ENCODE assay signal across 30 cellular contexts in genomic region chr4:37934609-37935008, GRCh38. TPM values are rescaled to one million over a fixed set of nuclear protein-coding genes. Genes with fewer than 3 reads are reported as not detected.
"Had no signal": no experiment of that assay in that cellular context is flagged by ENCODE, and none has a peak within 500 bp of the region (broad histone marks: within the 10 kb centered on the region; RNA-seq: fewer than 3 reads in every experiment).

No MANE protein-coding gene starts in this region.

- H3K36me3 ChIP-seq: ovary, right atrium auricular region, stomach, tibial artery, transverse colon, upper lobe of right lung, uterus had no signal

- H3K27ac ChIP-seq: ovary, parathyroid adenoma, stomach, testis, tibial artery, transverse colon, upper lobe of right lung, uterus had no signal

- H3K9me3 ChIP-seq: ovary, right atrium auricular region, stomach, testis, tibial artery, transverse colon, upper lobe of right lung, uterus had no signal

- H3K27me3 ChIP-seq: ovary, right atrium auricular region, stomach, testis, tibial artery, transverse colon, upper lobe of right lung, uterus had no signal

- FAIRE-seq: small intestine had no signal

- H2AFZ ChIP-seq: parathyroid adenoma had no signal

- H3K4me3 ChIP-seq: ovary, right atrium auricular region, stomach, testis, tibial artery, transverse colon, upper lobe of right lung, uterus had no signal

- H3K9ac ChIP-seq: parathyroid adenoma had no signal

- H3K79me2 ChIP-seq: parathyroid adenoma had no signal

- H3K4me1 ChIP-seq: parathyroid adenoma, testis, upper lobe of right lung, uterus had no signal

- DNase-seq: naive B cell; naive thymus-derived CD8-positive, alpha-beta T cell; nephron progenitor cell; occipital lobe; ovary; posterior cingulate gyrus; retina; small intestine; stimulated activated CD4-positive, alpha-beta T cell treated with anti-CD3 and anti-CD28 coated beads, Interleukin-15, amount 100 ng/mL, for 24 hours; stimulated activated CD4-positive, alpha-beta T cell treated with anti-CD3 and anti-CD28 coated beads, Interleukin-2, amount 100 ng/mL, for 24 hours; stimulated activated CD4-positive, alpha-beta T cell treated with anti-CD3 and anti-CD28 coated beads, Interleukin-2, amount 100 ng/mL, for 48 hours; stimulated activated CD4-positive, alpha-beta T cell treated with anti-CD3 and anti-CD28 coated beads, Interleukin-4, amount 100 ng/mL, for 24 hours; stimulated activated naive B cell treated with anti-CD40 and anti-IgM and Interleukin-4, amounts not matched to agents 10 μg/mL and 1 μg/mL and 100 μg/mL, for 72 hours; stimulated activated naive CD4-positive, alpha-beta T cell treated with Interleukin-2 at 50 U/mL for 16 hours; stomach; testis; tibial artery; transverse colon; upper lobe of right lung; uterus had no signal

- ATAC-seq: naive thymus-derived CD8-positive, alpha-beta T cell; natural killer cell treated with Interleukin-12 subunit alpha and Interleukin-12 subunit beta and Interleukin-15 and Interleukin-18, amount 100 ng/mL, for 72 hours; sciatic nerve; stimulated activated effector memory CD8-positive, alpha-beta T cell treated with anti-CD3 and anti-CD28 coated beads, Interleukin-12 subunit alpha, Interleukin-12 subunit beta, amount 100 ng/mL, for 72 hours; stimulated activated naive B cell treated with anti-CD40 and anti-IgM and Interleukin-4, amounts not matched to agents 10 μg/mL and 1 μg/mL and 100 μg/mL, for 72 hours had no signal

RNA-seq across cellular contexts. Expression of gene PTTG2, which starts 25.6 kb away (rescaled TPM):
- total RNA-seq: myocyte, neural crest cell, occipital lobe, osteoblast, progenitor cell of endocrine pancreas, pulmonary artery endothelial cell had no signal
- polyA plus RNA-seq: naive thymus-derived CD8-positive, alpha-beta T cell; stomach had no signal
